23 cellular contexts compared by ENCODE assay signal in genomic region chr11:105296806-105297205, GRCh38.
DNase-seq lines count a peak whose midpoint lies in the region; ATAC-seq, FAIRE-seq and TF ChIP-seq lines count a peak whose summit lies in the region.
"Had no signal": no experiment of that assay in that cellular context is flagged by ENCODE, and none has a peak within 500 bp of the region (broad histone marks: within the 10 kb centered on the region; RNA-seq: fewer than 3 reads in every experiment).

No MANE protein-coding gene starts in this region.

- TF ChIP-seq CTCF in activated CD8-positive, alpha-beta T cell treated with anti-CD3 and anti-CD28 coated beads for 36 hours (IDR thresholded peaks at IDR 0.05) = no peak
- TF ChIP-seq CTCF in neural crest cell (conservative IDR thresholded peaks at IDR 0.05) = no peak

- peak overlapping the region; percentile 58 for H3K27ac Mint-ChIP-seq in activated CD8-positive, alpha-beta T cell treated with anti-CD3 and anti-CD28 coated beads for 36 hours
- H3K27ac Mint-ChIP-seq in activated CD8-positive, alpha-beta T cell treated with anti-CD3 and anti-CD28 coated beads, Interleukin-2, amount 10 ng/mL, durations not matched to agents 7 days and 5 days = no peak overlapping the region
- peak overlapping the region; percentile 42 for H3K27ac Mint-ChIP-seq in activated naive CD8-positive, alpha-beta T cell
- H3K27ac Mint-ChIP-seq in neural crest cell (ENCODE audit: unreplicated experiment) = peak overlapping the region; percentile 27
- no peak overlapping the region for H3K27ac Mint-ChIP-seq in effector memory CD8-positive, alpha-beta T cell
- H3K27ac Mint-ChIP-seq: CD8-positive, alpha-beta T cell had no signal

- no peaks in the 10 kb centered on the region for H3K9me3 Mint-ChIP-seq in activated CD8-positive, alpha-beta T cell treated with anti-CD3 and anti-CD28 coated beads for 36 hours
- no peaks in the 10 kb centered on the region for H3K9me3 Mint-ChIP-seq in activated CD8-positive, alpha-beta T cell treated with anti-CD3 and anti-CD28 coated beads, Interleukin-2, amount 10 ng/mL, durations not matched to agents 7 days and 5 days (ENCODE audit: insufficient read depth)
- H3K9me3 Mint-ChIP-seq in activated naive CD8-positive, alpha-beta T cell (ENCODE audit: low read depth) = no peaks in the 10 kb centered on the region
- H3K9me3 Mint-ChIP-seq in neural crest cell = peaks cover 4% of the 10 kb centered on the region
- H3K9me3 Mint-ChIP-seq in effector memory CD8-positive, alpha-beta T cell = no peaks in the 10 kb centered on the region
- H3K9me3 Mint-ChIP-seq: HFFc6 had no signal

- no peaks in the 10 kb centered on the region for H4K20me1 ChIP-seq in GM23248 (ENCODE audit: insufficient read depth)
- H4K20me1 ChIP-seq: BLaER1 had no signal

- peak overlapping the region; percentile 1 for H3K4me2 ChIP-seq in GM23248 (ENCODE audit: unreplicated experiment)
- H3K4me2 ChIP-seq: BLaER1 had no signal

- no peaks in the 10 kb centered on the region for H3K27me3 ChIP-seq in GM23248 (replicated peaks; ENCODE audit: insufficient read depth)
- H3K27me3 ChIP-seq: BLaER1 had no signal

- 97 to 98% methylated on average over 8 of the region's 8 CpGs for WGBS in GM23248 (ENCODE audit: low coverage in 1 of 2, low lambda C conversion rate in 2 of 2, missing lambda C conversion rate in 2 of 2), 2 experiments

- POLR2A ChIA-PET in activated CD8-positive, alpha-beta T cell treated with anti-CD3 and anti-CD28 coated beads for 36 hours (lab: Charles Lee) = no interaction called here
- POLR2A ChIA-PET in activated CD8-positive, alpha-beta T cell treated with anti-CD3 and anti-CD28 coated beads, Interleukin-2, amount 10 ng/mL, durations not matched to agents 7 days and 5 days (lab: Charles Lee) = no interaction called here

- FAIRE-seq in RCC 7860 (lab: Jason Lieb, UNC) = no peak
- FAIRE-seq: A204.1, G401.6, GM12878 had no signal

- no peak overlapping the region for H3K4me3 Mint-ChIP-seq in activated CD8-positive, alpha-beta T cell treated with anti-CD3 and anti-CD28 coated beads for 36 hours
- H3K4me3 Mint-ChIP-seq in activated CD8-positive, alpha-beta T cell treated with anti-CD3 and anti-CD28 coated beads, Interleukin-2, amount 10 ng/mL, durations not matched to agents 7 days and 5 days = no peak overlapping the region
- no peak overlapping the region for H3K4me3 Mint-ChIP-seq in activated naive CD8-positive, alpha-beta T cell
- no peak overlapping the region for H3K4me3 Mint-ChIP-seq in neural crest cell
- H3K4me3 Mint-ChIP-seq in effector memory CD8-positive, alpha-beta T cell = no peak overlapping the region
- H3K4me3 Mint-ChIP-seq: CD8-positive, alpha-beta T cell had no signal

- peaks cover under 1% of the 10 kb centered on the region; the same call in 1 of the 2 replicates for H3F3A ChIP-seq in GM23248 (ENCODE audit: insufficient read depth)

- H3K4me3 ChIP-seq in GM23248 = no peak overlapping the region
- H3K4me3 ChIP-seq: BLaER1, GM12878 had no signal

- peaks cover 10% of the 10 kb centered on the region for H3K4me1 Mint-ChIP-seq in activated CD8-positive, alpha-beta T cell treated with anti-CD3 and anti-CD28 coated beads for 36 hours (ENCODE audit: low read depth)
- no peaks in the 10 kb centered on the region for H3K4me1 Mint-ChIP-seq in activated CD8-positive, alpha-beta T cell treated with anti-CD3 and anti-CD28 coated beads, Interleukin-2, amount 10 ng/mL, durations not matched to agents 7 days and 5 days (ENCODE audit: low read depth)
- H3K4me1 Mint-ChIP-seq in activated naive CD8-positive, alpha-beta T cell (ENCODE audit: low read depth) = peaks cover 6% of the 10 kb centered on the region
- no peaks in the 10 kb centered on the region for H3K4me1 Mint-ChIP-seq in neural crest cell
- no peaks in the 10 kb centered on the region for H3K4me1 Mint-ChIP-seq in effector memory CD8-positive, alpha-beta T cell (ENCODE audit: low read depth in 2 of 2)

- no peaks in the 10 kb centered on the region for H3K79me2 ChIP-seq in GM23248 (ENCODE audit: insufficient read depth)

- H3K36me3 Mint-ChIP-seq in activated CD8-positive, alpha-beta T cell treated with anti-CD3 and anti-CD28 coated beads for 36 hours (ENCODE audit: low read depth) = no peaks in the 10 kb centered on the region
- H3K36me3 Mint-ChIP-seq in activated CD8-positive, alpha-beta T cell treated with anti-CD3 and anti-CD28 coated beads, Interleukin-2, amount 10 ng/mL, durations not matched to agents 7 days and 5 days (ENCODE audit: low read depth) = no peaks in the 10 kb centered on the region
- no peaks in the 10 kb centered on the region for H3K36me3 Mint-ChIP-seq in activated naive CD8-positive, alpha-beta T cell
- no peaks in the 10 kb centered on the region for H3K36me3 Mint-ChIP-seq in neural crest cell (ENCODE audit: low read depth)
- no peaks in the 10 kb centered on the region for H3K36me3 Mint-ChIP-seq in effector memory CD8-positive, alpha-beta T cell (ENCODE audit: insufficient read depth)
- H3K36me3 Mint-ChIP-seq: CD8-positive, alpha-beta T cell had no signal

- no peaks in the 10 kb centered on the region for H3K36me3 ChIP-seq in GM23248 (ENCODE audit: low read depth)
- H3K36me3 ChIP-seq: BLaER1 had no signal

- no peaks in the 10 kb centered on the region for H3K9me2 ChIP-seq in GM23248 (ENCODE audit: insufficient read depth)

- no peaks in the 10 kb centered on the region for H3K9me3 ChIP-seq in GM23248 (ENCODE audit: low read depth)
- H3K9me3 ChIP-seq: BLaER1 had no signal

- peaks cover 20% of the 10 kb centered on the region for H3K4me1 ChIP-seq in GM23248 (ENCODE audit: insufficient read depth)
- H3K4me1 ChIP-seq: BLaER1 had no signal

- in situ Hi-C loops in GM23248 (cut with MboI) = no loop called here

- no peak for ATAC-seq in activated CD8-positive, alpha-beta T cell treated with anti-CD3 and anti-CD28 coated beads for 36 hours
- no peak for ATAC-seq in activated CD8-positive, alpha-beta T cell treated with anti-CD3 and anti-CD28 coated beads, Interleukin-2, amount 10 ng/mL, durations not matched to agents 7 days and 5 days
- no peak for ATAC-seq in HG03520 (IDR thresholded peaks at IDR 0.05; ENCODE audit: unreplicated experiment)
- ATAC-seq in effector memory CD8-positive, alpha-beta T cell (replicated peaks) = no peak
- ATAC-seq: CD8-positive, alpha-beta T cell; GM12878; Panc1 had no signal

- no peak overlapping the region for H2AFZ ChIP-seq in GM23248

- no peak overlapping the region for H3K27ac ChIP-seq in GM23248
- H3K27ac ChIP-seq: BLaER1 had no signal

- no peak overlapping the region for H3K9ac ChIP-seq in GM23248
- H3K9ac ChIP-seq: BLaER1 had no signal

- DNase-seq in activated CD8-positive, alpha-beta T cell treated with anti-CD3 and anti-CD28 coated beads for 36 hours = no peak
- no peak for DNase-seq in activated CD8-positive, alpha-beta T cell treated with anti-CD3 and anti-CD28 coated beads, Interleukin-2, amount 10 ng/mL, durations not matched to agents 7 days and 5 days
- DNase-seq in GM23248 (no peak), neural crest cell (ENCODE audit: low read depth, low spot score) (no peak), RCC 7860 (ENCODE audit: low spot score) (no peak)
- DNase-seq in effector memory CD8-positive, alpha-beta T cell = no peak
- DNase-seq: CD8-positive, alpha-beta T cell; DMS79; Karpas-422; NCI-H1105; NCI-H1694; NCI-H2107; NCI-H2227 treated with DMSO at 0.1 percent for 48 hours; NCI-H524 treated with DMSO at 0.1 percent for 48 hours; SHP77 had no signal

- CTCF ChIA-PET in activated CD8-positive, alpha-beta T cell treated with anti-CD3 and anti-CD28 coated beads for 36 hours (lab: Charles Lee) = no interaction called here
- CTCF ChIA-PET in activated CD8-positive, alpha-beta T cell treated with anti-CD3 and anti-CD28 coated beads, Interleukin-2, amount 10 ng/mL, durations not matched to agents 7 days and 5 days (lab: Charles Lee) = no interaction called here

- H3K27me3 Mint-ChIP-seq in activated CD8-positive, alpha-beta T cell treated with anti-CD3 and anti-CD28 coated beads for 36 hours = peaks cover 2% of the 10 kb centered on the region
- H3K27me3 Mint-ChIP-seq in activated CD8-positive, alpha-beta T cell treated with anti-CD3 and anti-CD28 coated beads, Interleukin-2, amount 10 ng/mL, durations not matched to agents 7 days and 5 days (ENCODE audit: low read depth) = no peaks in the 10 kb centered on the region
- peaks cover 1% of the 10 kb centered on the region for H3K27me3 Mint-ChIP-seq in activated naive CD8-positive, alpha-beta T cell
- H3K27me3 Mint-ChIP-seq in neural crest cell (ENCODE audit: low read depth) = peaks cover 3% of the 10 kb centered on the region
- peaks cover 0 to 6% of the 10 kb centered on the region in 2 donors for H3K27me3 Mint-ChIP-seq in effector memory CD8-positive, alpha-beta T cell

- intact Hi-C loops in activated CD8-positive, alpha-beta T cell treated with anti-CD3 and anti-CD28 coated beads for 36 hours (cut with micrococcal nuclease) = no loop called here

Comparison
In these comparisons a context has a peak if more than half of its experiments do, and no peak if none do; other contexts are left out.
1. H3K27ac Mint-ChIP-seq: peak in activated CD8-positive, alpha-beta T cell treated with anti-CD3 and anti-CD28 coated beads for 36 hours (single experiment), activated naive CD8-positive, alpha-beta T cell (single experiment) and neural crest cell (single experiment); none in activated CD8-positive, alpha-beta T cell treated with anti-CD3 and anti-CD28 coated beads, Interleukin-2, amount 10 ng/mL, durations not matched to agents 7 days and 5 days (single experiment) and effector memory CD8-positive, alpha-beta T cell (0 of 2).